Comparison of ENCODE assay signal across 8 cellular contexts in genomic region chr2:12719400-12720104, GRCh38. TPM values are rescaled to one million over a fixed set of nuclear protein-coding genes. Genes with fewer than 3 reads are reported as not detected.
DNase-seq lines count a peak whose midpoint lies in the region; ATAC-seq, FAIRE-seq and TF ChIP-seq lines count a peak whose summit lies in the region.

No MANE protein-coding gene starts in this region.

- ATAC-seq in pancreas, result no peak
- no peak for ATAC-seq in HG02678 (IDR thresholded peaks at IDR 0.05; ENCODE audit: unreplicated experiment)

- peaks cover 8 to 20% (median 16%) of the 10 kb centered on the region in 3 donors for H3K4me1 ChIP-seq in pancreas

- no peaks in the 10 kb centered on the region for H3K9me3 ChIP-seq in pancreas

- intact Hi-C loops in pancreas (cut with DNase I), result loop anchor here in 1 of 3 donors (10.0 kb wide), 2 partner anchors 265 to 855 kb away; no protein-coding TSS in a partner anchor

- H3K4me3 ChIP-seq in epithelial cell of esophagus (ENCODE audit: low read length), result peak overlapping the region; percentile 73
- H3K4me3 ChIP-seq in pancreas, result peak overlapping the region; percentile 62 to 76 (median 65)

- no peaks in the 10 kb centered on the region for H3K27me3 ChIP-seq in pancreas

- WGBS in pancreas, 2 donors, result 67 to 72% methylated on average over 9 of the region's 9 CpGs

- DNase-seq in EL (peak; percentile 79), RPMI7951 (ENCODE audit: low read depth) (peak; percentile 64), epithelial cell of esophagus (ENCODE audit: low read depth) (peak; percentile 67), pancreas (no peak), GM19240 (ENCODE audit: insufficient read length, low spot score) (no peak), HK-2 (ENCODE audit: unreplicated experiment) (no peak), SHP77 (lab: John Stamatoyannopoulos, UW) (no peak)

- no peak for FAIRE-seq in pancreas (lab: Jason Lieb, UNC)

- TF ChIP-seq CTCF in epithelial cell of esophagus (IDR thresholded peaks at IDR 0.05; ENCODE audit: insufficient read depth, low read depth, low read length, missing control alignments) (no peak), pancreas (IDR thresholded peaks at IDR 0.05) (no peak)

- peak overlapping the region in 2 of 4 donors; percentile 96 to 97 for H3K27ac ChIP-seq in pancreas

- peaks cover 0 to 3% (median 0%) of the 10 kb centered on the region in 3 donors for H3K36me3 ChIP-seq in pancreas

RNA-seq across cellular contexts. Expression of gene TRIB2, which starts 2.8 kb away (rescaled TPM):
- total RNA-seq in RPMI7951 (2014; rRNA removed; shearing (Covaris generic)), result 132 and 150 TPM in 2 replicates
- 10 to 100 TPM in 3 of 6 donors, 1 to 10 TPM in 3; 4.0 to 66.9 (median 8.9) TPM for total RNA-seq in pancreas
- polyA plus RNA-seq in pancreas, result 10 to 100 TPM; 20.8 to 21.2 TPM

Comparison
In these comparisons a context has a peak if more than half of its experiments do, and no peak if none do; other contexts are left out.
1. DNase-seq: peak in EL (single experiment), RPMI7951 (single experiment) and epithelial cell of esophagus (single experiment); none in pancreas (0 of 6), GM19240 (single experiment), HK-2 (single experiment) and SHP77 (0 of 2).